Comparison of ENCODE assay signal across 1 cellular context in the genomic region with DNA sequence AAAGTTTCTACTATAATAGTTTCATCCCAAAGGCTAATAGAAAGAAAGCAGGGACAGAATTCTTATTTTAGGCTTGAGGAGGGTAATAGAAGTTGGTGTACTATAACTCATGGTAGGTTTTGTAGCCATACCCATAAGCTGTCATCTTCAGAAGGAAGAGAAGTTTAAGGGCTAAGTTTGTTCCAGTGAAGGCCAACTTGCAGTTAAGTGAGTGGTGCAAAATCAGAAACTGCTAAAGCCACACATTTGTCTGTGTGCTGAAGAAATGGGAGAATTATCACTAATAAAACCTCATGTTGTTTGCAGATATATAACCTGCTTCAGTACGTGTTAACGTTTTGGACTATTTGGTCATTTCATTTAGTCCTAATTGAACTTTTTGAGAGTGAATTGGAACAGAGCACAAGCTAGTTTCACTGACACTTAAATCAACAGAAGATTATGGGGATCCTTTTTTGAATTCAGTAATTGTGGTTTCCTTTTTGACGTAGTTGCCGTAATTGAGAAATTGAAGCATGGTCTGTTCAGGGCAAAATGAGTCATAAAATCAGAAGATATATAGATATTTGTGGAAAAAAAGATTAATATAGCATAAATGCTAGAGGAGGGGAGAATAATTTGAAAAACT.
TF ChIP-seq lines count a peak whose summit lies in the region.

No MANE protein-coding gene starts in this region.

TF ChIP-seq in GM12878, 131 proteins besides CTCF, POLR2A, EP300 and RAD21 (continued from another document):
- TF ChIP-seq RBBP5 (conservative IDR thresholded peaks at IDR 0.05) (no peak), BRCA1 (IDR thresholded peaks at IDR 0.05; ENCODE audit: low read depth, low read length) (no peak), ZSCAN29 (IDR thresholded peaks at IDR 0.05) (no peak), PML (IDR thresholded peaks at IDR 0.05; ENCODE audit: low read length) (no peak), MYC (IDR thresholded peaks at IDR 0.05; ENCODE audit: insufficient read depth, insufficient read length, insufficient replicate concordance, low read length, severe bottlenecking) (no peak), PKNOX1 (IDR thresholded peaks at IDR 0.05) (no peak), ATF7 (IDR thresholded peaks at IDR 0.05; ENCODE audit: low read depth) (peak; percentile 41; the same call in 1 of the 2 replicates), TCF7 (IDR thresholded peaks at IDR 0.05; ENCODE audit: borderline replicate concordance) (no peak), RELA (IDR thresholded peaks at IDR 0.05; ENCODE audit: borderline replicate concordance, partially characterized antibody) (no peak), IKZF1 (conservative IDR thresholded peaks at IDR 0.05) (peak; percentile 36; the same call in 1 of the 2 replicates), CREB1 (IDR thresholded peaks at IDR 0.05; ENCODE audit: low read depth) (peak; percentile 66; the same call in 1 of the 2 replicates), ZNF687 (IDR thresholded peaks at IDR 0.05) (no peak)
- TF ChIP-seq, protein P1, sequence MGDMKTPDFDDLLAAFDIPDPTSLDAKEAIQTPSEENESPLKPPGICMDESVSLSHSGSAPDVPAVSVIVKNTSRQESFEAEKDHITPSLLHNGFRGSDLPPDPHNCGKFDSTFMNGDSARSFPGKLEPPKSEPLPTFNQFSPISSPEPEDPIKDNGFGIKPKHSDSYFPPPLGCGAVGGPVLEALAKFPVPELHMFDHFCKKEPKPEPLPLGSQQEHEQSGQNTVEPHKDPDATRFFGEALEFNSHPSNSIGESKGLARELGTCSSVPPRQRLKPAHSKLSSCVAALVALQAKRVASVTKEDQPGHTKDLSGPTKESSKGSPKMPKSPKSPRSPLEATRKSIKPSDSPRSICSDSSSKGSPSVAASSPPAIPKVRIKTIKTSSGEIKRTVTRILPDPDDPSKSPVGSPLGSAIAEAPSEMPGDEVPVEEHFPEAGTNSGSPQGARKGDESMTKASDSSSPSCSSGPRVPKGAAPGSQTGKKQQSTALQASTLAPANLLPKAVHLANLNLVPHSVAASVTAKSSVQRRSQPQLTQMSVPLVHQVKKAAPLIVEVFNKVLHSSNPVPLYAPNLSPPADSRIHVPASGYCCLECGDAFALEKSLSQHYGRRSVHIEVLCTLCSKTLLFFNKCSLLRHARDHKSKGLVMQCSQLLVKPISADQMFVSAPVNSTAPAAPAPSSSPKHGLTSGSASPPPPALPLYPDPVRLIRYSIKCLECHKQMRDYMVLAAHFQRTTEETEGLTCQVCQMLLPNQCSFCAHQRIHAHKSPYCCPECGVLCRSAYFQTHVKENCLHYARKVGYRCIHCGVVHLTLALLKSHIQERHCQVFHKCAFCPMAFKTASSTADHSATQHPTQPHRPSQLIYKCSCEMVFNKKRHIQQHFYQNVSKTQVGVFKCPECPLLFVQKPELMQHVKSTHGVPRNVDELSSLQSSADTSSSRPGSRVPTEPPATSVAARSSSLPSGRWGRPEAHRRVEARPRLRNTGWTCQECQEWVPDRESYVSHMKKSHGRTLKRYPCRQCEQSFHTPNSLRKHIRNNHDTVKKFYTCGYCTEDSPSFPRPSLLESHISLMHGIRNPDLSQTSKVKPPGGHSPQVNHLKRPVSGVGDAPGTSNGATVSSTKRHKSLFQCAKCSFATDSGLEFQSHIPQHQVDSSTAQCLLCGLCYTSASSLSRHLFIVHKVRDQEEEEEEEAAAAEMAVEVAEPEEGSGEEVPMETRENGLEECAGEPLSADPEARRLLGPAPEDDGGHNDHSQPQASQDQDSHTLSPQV (IDR thresholded peaks at IDR 0.05) = no peak
- TF ChIP-seq, protein P2, sequence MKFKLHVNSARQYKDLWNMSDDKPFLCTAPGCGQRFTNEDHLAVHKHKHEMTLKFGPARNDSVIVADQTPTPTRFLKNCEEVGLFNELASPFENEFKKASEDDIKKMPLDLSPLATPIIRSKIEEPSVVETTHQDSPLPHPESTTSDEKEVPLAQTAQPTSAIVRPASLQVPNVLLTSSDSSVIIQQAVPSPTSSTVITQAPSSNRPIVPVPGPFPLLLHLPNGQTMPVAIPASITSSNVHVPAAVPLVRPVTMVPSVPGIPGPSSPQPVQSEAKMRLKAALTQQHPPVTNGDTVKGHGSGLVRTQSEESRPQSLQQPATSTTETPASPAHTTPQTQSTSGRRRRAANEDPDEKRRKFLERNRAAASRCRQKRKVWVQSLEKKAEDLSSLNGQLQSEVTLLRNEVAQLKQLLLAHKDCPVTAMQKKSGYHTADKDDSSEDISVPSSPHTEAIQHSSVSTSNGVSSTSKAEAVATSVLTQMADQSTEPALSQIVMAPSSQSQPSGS (IDR thresholded peaks at IDR 0.05; ENCODE audit: low read length) = peak; percentile 82
TF ChIP-seq in GM12878: peak in this region for 18.
